Comparison of ENCODE assay signal across 12 cellular contexts in genomic region chr1:120881934-120882333, GRCh38. TPM values are rescaled to one million over a fixed set of nuclear protein-coding genes. Genes with fewer than 3 reads are reported as not detected.
"Had no signal": no experiment of that assay in that cellular context is flagged by ENCODE, and none has a peak within 500 bp of the region (broad histone marks: within the 10 kb centered on the region; RNA-seq: fewer than 3 reads in every experiment).

No MANE protein-coding gene starts in this region.

RNA-seq across cellular contexts. Expression of gene PPIAL4A, which starts 7.6 kb away (rescaled TPM):
- total RNA-seq: OCI-LY7, PC-3, PC-9, Peyer's patch, Right ventricle myocardium inferior, Right ventricle myocardium superior, RPMI7951, SJCRH30, SJSA1, SK-MEL-5, T-cell had no signal
- polyA plus RNA-seq: SK-N-SH had no signal
